Comparison of ENCODE assay signal across 8 cellular contexts in genomic region chr6:31197559-31198305, GRCh38. TPM values are rescaled to one million over a fixed set of nuclear protein-coding genes. Genes with fewer than 3 reads are reported as not detected.
A peak's percentile ranks its signal among the peaks of the same experiment; 100 is the strongest.
DNase-seq lines count a peak whose midpoint lies in the region; ATAC-seq and TF ChIP-seq lines count a peak whose summit lies in the region.

No MANE protein-coding gene starts in this region.

- H3K4me2 ChIP-seq in DND-41 (ENCODE audit: insufficient read depth, low read length) (peak overlapping the region; percentile 73), neural cell (ENCODE audit: low read length) (peak overlapping the region; percentile 10)

- H3K4me1 ChIP-seq in DND-41 (ENCODE audit: insufficient read depth, low read length) = peaks cover 61% of the 10 kb centered on the region
- H3K4me1 ChIP-seq in RWPE2 (ENCODE audit: insufficient read depth, poor library complexity, severe bottlenecking) = peaks cover 8% of the 10 kb centered on the region

- no peaks in the 10 kb centered on the region for H3F3A ChIP-seq in neural cell (ENCODE audit: insufficient read depth, low read length, poor library complexity, severe bottlenecking)

- peaks cover 66% of the 10 kb centered on the region for H3K79me2 ChIP-seq in DND-41 (ENCODE audit: insufficient read depth, low read length)
- H3K79me2 ChIP-seq in neural cell (replicated peaks; ENCODE audit: insufficient read depth, low read length) = no peaks in the 10 kb centered on the region

- peak overlapping the region; percentile 96 to 100 for H3K27ac Mint-ChIP-seq in stimulated activated naive CD8-positive, alpha-beta T cell treated with anti-CD3 and anti-CD28 coated beads, Interleukin-15, amount 100 ng/mL, for 72 hours

- H3K36me3 ChIP-seq in DND-41 (ENCODE audit: insufficient read depth, low read length) (peaks cover 26% of the 10 kb centered on the region), RWPE2 (ENCODE audit: low read depth) (no peaks in the 10 kb centered on the region), neural cell (ENCODE audit: insufficient read depth, low read length) (no peaks in the 10 kb centered on the region)

- peak overlapping the region; percentile 66 to 70 for H3K4me3 ChIP-seq in DND-41 (ENCODE audit: low read depth in 1 of 2, low read length in 2 of 2)
- peak overlapping the region; percentile 64 for H3K4me3 ChIP-seq in LNCaP clone FGC (ENCODE audit: low read depth, low read length)
- peak overlapping the region; percentile 50 for H3K4me3 ChIP-seq in RWPE2 (ENCODE audit: severe bottlenecking)
- peak overlapping the region; percentile 74 for H3K4me3 ChIP-seq in neural cell (ENCODE audit: low read length)

- TF ChIP-seq RAD21 in neural cell (conservative IDR thresholded peaks at IDR 0.05) = no peak

- H4K20me1 ChIP-seq in DND-41 (ENCODE audit: insufficient read depth, low read length) (no peaks in the 10 kb centered on the region), neural cell (ENCODE audit: insufficient read depth) (no peaks in the 10 kb centered on the region)

- peak; percentile 83 for ATAC-seq in DND-41 (ENCODE audit: insufficient read depth, low read depth)
- peak; percentile 86 for ATAC-seq in RWPE2 (ENCODE audit: low read depth)
- peak; percentile 86 for ATAC-seq in stimulated activated naive CD8-positive, alpha-beta T cell treated with anti-CD3 and anti-CD28 coated beads, Interleukin-15, amount 100 ng/mL, for 72 hours

- peak; percentile 96 for DNase-seq in DND-41
- DNase-seq in GOT3 (lab: John Stamatoyannopoulos, UW) = peak; percentile 62
- DNase-seq in LNCaP clone FGC (ENCODE audit: low read depth) = peak; percentile 52
- DNase-seq in RWPE2 (ENCODE audit: low spot score) = peak; percentile 85
- DNase-seq in activated T-helper 9 cell treated with anti-CD3 and anti-CD28 coated beads, Interleukin-2, amount 50 U/mL, for 16 hours (ENCODE audit: low read depth) = peak; percentile 87
- peak; percentile 51 for DNase-seq in fibroblast of the conjunctiva (ENCODE audit: low read depth)
- DNase-seq in stimulated activated naive CD8-positive, alpha-beta T cell treated with anti-CD3 and anti-CD28 coated beads, Interleukin-15, amount 100 ng/mL, for 72 hours = peak; percentile 93 to 96

- H2AFZ ChIP-seq in DND-41 (ENCODE audit: low read depth, low read length) (peak overlapping the region; percentile 78), neural cell (ENCODE audit: low read depth, low read length) (peak overlapping the region; percentile 88)

- peak overlapping the region; percentile 65 to 83 for H3K4me3 Mint-ChIP-seq in stimulated activated naive CD8-positive, alpha-beta T cell treated with anti-CD3 and anti-CD28 coated beads, Interleukin-15, amount 100 ng/mL, for 72 hours

- no peaks in the 10 kb centered on the region for H3K9me2 ChIP-seq in neural cell (ENCODE audit: insufficient read depth, low read length)

- TF ChIP-seq CTCF in DND-41 (IDR thresholded peaks at IDR 0.05; ENCODE audit: borderline replicate concordance, extremely low read depth, low read length, poor library complexity, severe bottlenecking) = no peak
- TF ChIP-seq CTCF in LNCaP clone FGC (IDR thresholded peaks at IDR 0.05; ENCODE audit: control insufficient read depth, extremely low read depth, insufficient read depth) = peak; percentile 18; the same call in 1 of the 2 replicates
- no peak for TF ChIP-seq CTCF in RWPE2 (IDR thresholded peaks at IDR 0.05; ENCODE audit: poor library complexity, severe bottlenecking)
- TF ChIP-seq CTCF in neural cell (IDR thresholded peaks at IDR 0.05; ENCODE audit: poor library complexity, severe bottlenecking) = no peak

- no peaks in the 10 kb centered on the region for H3K27me3 Mint-ChIP-seq in stimulated activated naive CD8-positive, alpha-beta T cell treated with anti-CD3 and anti-CD28 coated beads, Interleukin-15, amount 100 ng/mL, for 72 hours

- H3K9me3 Mint-ChIP-seq in stimulated activated naive CD8-positive, alpha-beta T cell treated with anti-CD3 and anti-CD28 coated beads, Interleukin-15, amount 100 ng/mL, for 72 hours = peaks cover 7 to 23% of the 10 kb centered on the region in 2 donors

- H3K4me1 Mint-ChIP-seq in stimulated activated naive CD8-positive, alpha-beta T cell treated with anti-CD3 and anti-CD28 coated beads, Interleukin-15, amount 100 ng/mL, for 72 hours = peaks cover 55% of the 10 kb centered on the region

- H3K9ac ChIP-seq in DND-41 (ENCODE audit: low read depth, low read length) (peak overlapping the region; percentile 88), neural cell (ENCODE audit: low read length) (peak overlapping the region; percentile 74)

- H3K27ac ChIP-seq in DND-41 (ENCODE audit: low read length) = peak overlapping the region; percentile 98
- H3K27ac ChIP-seq in RWPE2 (ENCODE audit: poor library complexity, severe bottlenecking) = peak overlapping the region; percentile 87
- H3K27ac ChIP-seq in neural cell (ENCODE audit: low read length) = peak overlapping the region; percentile 81

- no peaks in the 10 kb centered on the region for H3K27me3 ChIP-seq in DND-41 (ENCODE audit: insufficient read depth, low read length, poor library complexity)
- no peaks in the 10 kb centered on the region for H3K27me3 ChIP-seq in RWPE2 (ENCODE audit: insufficient read depth, poor library complexity, severe bottlenecking)
- no peaks in the 10 kb centered on the region for H3K27me3 ChIP-seq in neural cell (ENCODE audit: insufficient read depth, low read depth, low read length)

- H3K9me3 ChIP-seq in DND-41 (ENCODE audit: insufficient read depth, low read length, severe bottlenecking) (no peaks in the 10 kb centered on the region), RWPE2 (ENCODE audit: severe bottlenecking) (no peaks in the 10 kb centered on the region), neural cell (ENCODE audit: low read length) (no peaks in the 10 kb centered on the region)

- TF ChIP-seq EP300 in neural cell (conservative IDR thresholded peaks at IDR 0.05; ENCODE audit: poor library complexity, severe bottlenecking) = peak; percentile 18

TF ChIP-seq in neural cell, 6 proteins besides CTCF, POLR2A, EP300 and RAD21:
- no peak for TF ChIP-seq EZH2 (IDR thresholded peaks at IDR 0.05; ENCODE audit: borderline replicate concordance, insufficient read depth, low read length, poor library complexity, severe bottlenecking)
- peak; percentile 52 for TF ChIP-seq REST (IDR thresholded peaks at IDR 0.05; ENCODE audit: borderline replicate concordance)
- TF ChIP-seq POLR2AphosphoS5 (IDR thresholded peaks at IDR 0.05) = peak; percentile 36
- TF ChIP-seq MXI1 (conservative IDR thresholded peaks at IDR 0.05; ENCODE audit: poor library complexity, severe bottlenecking) = peak; percentile 12
- TF ChIP-seq TAF1 (IDR thresholded peaks at IDR 0.05; ENCODE audit: low read depth) = no peak
- TF ChIP-seq SMC3 (conservative IDR thresholded peaks at IDR 0.05; ENCODE audit: poor library complexity) = no peak

RNA-seq across cellular contexts. Expression of gene POU5F1, which starts 27.2 kb away (rescaled TPM):
- not detected in 2 replicates for polyA plus RNA-seq in neural cell
- not detected in 2 replicates for polyA minus RNA-seq in neural cell

RNA-seq across cellular contexts. Expression of gene TCF19, which starts 39.3 kb away (rescaled TPM):
- 2.5 and 3.6 TPM in 2 replicates for polyA plus RNA-seq in neural cell
- polyA minus RNA-seq in neural cell = 2.9 and 4.4 TPM in 2 replicates

RNA-seq across cellular contexts. Expression of gene CCHCR1, which starts 40.1 kb away (rescaled TPM):
- 19.5 and 19.7 TPM in 2 replicates for polyA plus RNA-seq in neural cell
- polyA minus RNA-seq in neural cell = 8.2 and 9.3 TPM in 2 replicates

RNA-seq across cellular contexts. Expression of gene PSORS1C2, which starts 58.9 kb away (rescaled TPM):
- polyA plus RNA-seq in neural cell = not detected in 2 replicates
- polyA minus RNA-seq in neural cell = not detected in 2 replicates

Comparison
In these comparisons a context has a peak if more than half of its experiments do, and no peak if none do; other contexts are left out.
1. Peak in every context shown above with its lines: DNase-seq, ATAC-seq, H3K4me3 ChIP-seq and H3K27ac ChIP-seq.